In genomic region chr10:61279400-61279799, GRCh38 we compare ENCODE assay signal across 18 cellular contexts.
DNase-seq lines count a peak whose midpoint lies in the region; ATAC-seq lines count a peak whose summit lies in the region.
"Had no signal": no experiment of that assay in that cellular context is flagged by ENCODE, and none has a peak within 500 bp of the region (broad histone marks: within the 10 kb centered on the region; RNA-seq: fewer than 3 reads in every experiment).

No MANE protein-coding gene starts in this region.

- no peak for DNase-seq in NCI-H2227 (lab: John Stamatoyannopoulos, UW; ENCODE audit: unreplicated experiment)
- DNase-seq in occipital lobe (lab: John Stamatoyannopoulos, UW): no peak
- DNase-seq in AG08396 (ENCODE audit: low spot score): no peak
- DNase-seq in head of caudate nucleus: no peak
- DNase-seq: activated CD4-positive, alpha-beta T cell treated with anti-CD3 and anti-CD28 coated beads, Interleukin-2, amount 50 U/mL, for 48 hours; activated T-cell treated with anti-CD3 and anti-CD28 coated beads, Interleukin-2, amount 50 U/mL, for 48 hours; C1 segment of cervical spinal cord; DMS53; foreskin melanocyte; natural killer cell; NCI-H1436 treated with DMSO at 0.1 percent for 48 hours; NCI-H526; PC-9; stimulated activated CD4-positive, alpha-beta T cell treated with anti-CD3 and anti-CD28 coated beads, Interleukin-15, amount 100 ng/mL, for 24 hours had no signal

- ATAC-seq in GM19324 (IDR thresholded peaks at IDR 0.05; ENCODE audit: low FRiP score, unreplicated experiment) (peak; percentile 97), GM21825 (IDR thresholded peaks at IDR 0.05; ENCODE audit: unreplicated experiment) (peak; percentile 65), HG03196 (IDR thresholded peaks at IDR 0.05; ENCODE audit: unreplicated experiment) (peak; percentile 57)
- ATAC-seq: natural killer cell, SK-N-SH treated with all-trans-retinoic acid at 6 μM for 48 hours had no signal

- intact Hi-C loops in head of caudate nucleus (cut with DNase I): no loop called here
